ENCODE assay signal across 8 cellular contexts in genomic region chr4:112144546-112145325, GRCh38. TPM values are rescaled to one million over a fixed set of nuclear protein-coding genes. Genes with fewer than 3 reads are reported as not detected.
DNase-seq lines count a peak whose midpoint lies in the region; ATAC-seq and TF ChIP-seq lines count a peak whose summit lies in the region.

No MANE protein-coding gene starts in this region.

- H2BK5ac ChIP-seq in neuronal stem cell (ENCODE audit: low read length) = no peak overlapping the region

- H3K4me3 ChIP-seq in BLaER1 treated with 17β-estradiol and CSF1 and Interleukin-3, amounts not matched to agents 10 nM and 100 nM = peak overlapping the region; percentile 84 to 100 (median 90); a peak in 13 of 20 replicates
- H3K4me3 ChIP-seq in MM.1S (ENCODE audit: low read length) (peak overlapping the region; percentile 20; the same call in 1 of the 2 replicates), neuronal stem cell (ENCODE audit: low read length in 2 of 2) (no peak overlapping the region)
- H3K4me3 ChIP-seq in effector memory CD4-positive, alpha-beta T cell (ENCODE audit: insufficient read depth, low read depth, low read length, poor library complexity, severe bottlenecking) = no peak overlapping the region

- H2BK15ac ChIP-seq in neuronal stem cell (ENCODE audit: low read length) = no peak overlapping the region

- no peak overlapping the region for H3K23ac ChIP-seq in neuronal stem cell (ENCODE audit: low read depth, low read length, poor library complexity)

- no peak overlapping the region for H3K14ac ChIP-seq in neuronal stem cell (ENCODE audit: low read length)

- peaks cover 0 to 4% (median 0%) of the 10 kb centered on the region in 11 experiments; a peak in 1 of 22 replicates for H3K36me3 ChIP-seq in BLaER1 treated with 17β-estradiol and CSF1 and Interleukin-3, amounts not matched to agents 10 nM and 100 nM
- no peaks in the 10 kb centered on the region for H3K36me3 ChIP-seq in MM.1S (replicated peaks; ENCODE audit: insufficient read depth, low read length)
- H3K36me3 ChIP-seq in effector memory CD4-positive, alpha-beta T cell (ENCODE audit: control insufficient read depth, insufficient read depth, low read length) = no peaks in the 10 kb centered on the region
- no peaks in the 10 kb centered on the region for H3K36me3 ChIP-seq in neuronal stem cell (replicated peaks in 1 of 2; ENCODE audit: control insufficient read depth in 2 of 2, insufficient read depth in 2 of 2, low read length in 2 of 2)

- H3K18ac ChIP-seq in neuronal stem cell (ENCODE audit: low read length) = no peak overlapping the region

- H3K4me2 ChIP-seq in BLaER1 treated with 17β-estradiol and CSF1 and Interleukin-3, amounts not matched to agents 10 nM and 100 nM = peak overlapping the region in 6 of 11 experiments; percentile 14 to 80 (median 34); a peak in 8 of 22 replicates
- H3K4me2 ChIP-seq in MM.1S (ENCODE audit: low read depth, low read length) (peak overlapping the region; percentile 31; the same call in 1 of the 2 replicates), neuronal stem cell (ENCODE audit: insufficient read depth, low read length, poor library complexity, severe bottlenecking) (peak overlapping the region; percentile 2)

- H3K9me2 ChIP-seq in MM.1S (replicated peaks; ENCODE audit: insufficient read depth, low read length) = no peaks in the 10 kb centered on the region

- ATAC-seq in HG03378 (IDR thresholded peaks at IDR 0.05; ENCODE audit: unreplicated experiment) (no peak), HG03108 (IDR thresholded peaks at IDR 0.05; ENCODE audit: unreplicated experiment) (no peak), omental fat pad (ENCODE audit: low FRiP score) (no peak)

- no peak overlapping the region for H2AK5ac ChIP-seq in neuronal stem cell (ENCODE audit: low read depth, low read length)

- WGBS in neuronal stem cell (ENCODE audit: extremely low coverage in 2 of 2, insufficient read length in 2 of 2, insufficient replicate concordance in 1 of 2), 2 donors = 100% methylated on average over 4 of the region's 20 CpGs; no CpG with 5 or more reads in 1 of the 2 donors

- TF ChIP-seq CTCF in MM.1S (IDR thresholded peaks at IDR 0.05; ENCODE audit: low read length) = no peak
- TF ChIP-seq CTCF in omental fat pad (IDR thresholded peaks at IDR 0.05) = no peak

- H3K9ac ChIP-seq in BLaER1 treated with 17β-estradiol and CSF1 and Interleukin-3, amounts not matched to agents 10 nM and 100 nM = peak overlapping the region in 1 of 11 experiments; percentile 91; a peak in 2 of 22 replicates
- no peak overlapping the region for H3K9ac ChIP-seq in MM.1S (ENCODE audit: low read length)
- no peak overlapping the region for H3K9ac ChIP-seq in neuronal stem cell (ENCODE audit: low read depth, low read length, poor library complexity)

- H3F3A ChIP-seq in MM.1S (ENCODE audit: insufficient read depth, low read length) = peaks cover 7% of the 10 kb centered on the region

- no peaks in the 10 kb centered on the region for H3K27me3 ChIP-seq in BLaER1 treated with 17β-estradiol and CSF1 and Interleukin-3, amounts not matched to agents 10 nM and 100 nM
- H3K27me3 ChIP-seq in MM.1S (replicated peaks; ENCODE audit: insufficient read depth, low read length) (no peaks in the 10 kb centered on the region), neuronal stem cell (ENCODE audit: control insufficient read depth in 3 of 3, insufficient read depth in 3 of 3, low read depth in 1 of 3, low read length in 3 of 3) (peaks cover 0 to 40% (median 11%) of the 10 kb centered on the region in 3 experiments)
- no peaks in the 10 kb centered on the region for H3K27me3 ChIP-seq in effector memory CD4-positive, alpha-beta T cell (replicated peaks; ENCODE audit: control insufficient read depth, insufficient read depth, low read length, poor library complexity, severe bottlenecking)

- H3K9me3 ChIP-seq in BLaER1 treated with 17β-estradiol and CSF1 and Interleukin-3, amounts not matched to agents 10 nM and 100 nM (replicated peaks in 1 of 11) = no peaks in the 10 kb centered on the region
- H3K9me3 ChIP-seq in MM.1S (replicated peaks; ENCODE audit: insufficient read depth, low read length) (no peaks in the 10 kb centered on the region), neuronal stem cell (replicated peaks in 1 of 2; ENCODE audit: control insufficient read depth in 2 of 2, insufficient read depth in 1 of 2, low read depth in 1 of 2, low read length in 2 of 2) (no peaks in the 10 kb centered on the region)
- H3K9me3 ChIP-seq in effector memory CD4-positive, alpha-beta T cell (ENCODE audit: control insufficient read depth, low read length) = no peaks in the 10 kb centered on the region

- no peak overlapping the region for H4K91ac ChIP-seq in neuronal stem cell (ENCODE audit: low read depth, low read length, poor library complexity)

- peaks cover 20% of the 10 kb centered on the region for H3K79me2 ChIP-seq in MM.1S (ENCODE audit: low read length)

- 0 out of 2 replicates have a peak overlapping the region, but pooled peaks have one; percentile 6 for H2AFZ ChIP-seq in MM.1S (ENCODE audit: low read length)
- H2AFZ ChIP-seq in neuronal stem cell (ENCODE audit: low read length) = peak overlapping the region; percentile 97

- H4K8ac ChIP-seq in neuronal stem cell (ENCODE audit: low read depth, low read length) = peak overlapping the region; percentile 17

- H2BK12ac ChIP-seq in neuronal stem cell (ENCODE audit: low read length) = peak overlapping the region; percentile 84

- peaks cover 56 to 76% (median 62%) of the 10 kb centered on the region in 10 experiments for H3K4me1 ChIP-seq in BLaER1 treated with 17β-estradiol and CSF1 and Interleukin-3, amounts not matched to agents 10 nM and 100 nM
- peaks cover 10% of the 10 kb centered on the region; the same call in 1 of the 2 replicates for H3K4me1 ChIP-seq in MM.1S (ENCODE audit: low read length)
- peaks cover 9% of the 10 kb centered on the region for H3K4me1 ChIP-seq in effector memory CD4-positive, alpha-beta T cell (ENCODE audit: control insufficient read depth, insufficient read depth, low read length, poor library complexity, severe bottlenecking)
- no peaks in the 10 kb centered on the region for H3K4me1 ChIP-seq in neuronal stem cell (ENCODE audit: control insufficient read depth in 2 of 2, insufficient read depth in 1 of 2, low read depth in 1 of 2, low read length in 2 of 2)

- H3K4ac ChIP-seq in neuronal stem cell (ENCODE audit: low read length) = no peak overlapping the region

- H3K27ac ChIP-seq in BLaER1 treated with 17β-estradiol and CSF1 and Interleukin-3, amounts not matched to agents 10 nM and 100 nM = peak overlapping the region in 2 of 11 experiments; percentile 13 to 37; a peak in 1 of 22 replicates
- H3K27ac ChIP-seq in MM.1S (ENCODE audit: low read length) (no peak overlapping the region), neuronal stem cell (replicated peaks; ENCODE audit: low read length) (no peak overlapping the region)
- H3K27ac ChIP-seq in effector memory CD4-positive, alpha-beta T cell (ENCODE audit: insufficient read depth, low read length, poor library complexity, severe bottlenecking) = no peak overlapping the region

- DNase-seq in MM.1S = no peak
- peak in 2 of 3 donors; percentile 1 to 3 for DNase-seq in effector memory CD4-positive, alpha-beta T cell
- no peak for DNase-seq in neuronal stem cell (ENCODE audit: low spot score)
- no peak for DNase-seq in D341Med (ENCODE audit: low spot score)
- DNase-seq in omental fat pad (ENCODE audit: low spot score) = no peak

- H4K20me1 ChIP-seq in BLaER1 treated with 17β-estradiol and CSF1 and Interleukin-3, amounts not matched to agents 10 nM and 100 nM = peaks cover 0 to 16% (median 4%) of the 10 kb centered on the region in 11 experiments; a peak in 8 of 22 replicates
- no peaks in the 10 kb centered on the region for H4K20me1 ChIP-seq in MM.1S (ENCODE audit: insufficient read depth, low read length)

- H2BK120ac ChIP-seq in neuronal stem cell (ENCODE audit: low read depth, low read length) = no peak overlapping the region

- no peaks in the 10 kb centered on the region for H3K79me1 ChIP-seq in neuronal stem cell (ENCODE audit: low read depth, low read length)

RNA-seq across cellular contexts. Expression of gene FAM241A, which starts 0.5 kb away (rescaled TPM):
- polyA plus RNA-seq in neuronal stem cell (2013, experiment 1 of 2) = 0.07 TPM
- 0.04 TPM for polyA plus RNA-seq in neuronal stem cell (2013, experiment 2 of 2)
- 10 to 100 TPM in 3 of 4 donors, 1 to 10 TPM in 1; 6.0 to 37.4 (median 18.9) TPM for total RNA-seq in omental fat pad

Comparison
In these comparisons a context has a peak if more than half of its experiments do, and no peak if none do; other contexts are left out.
1. H3K4me3 ChIP-seq: peak in BLaER1 treated with 17β-estradiol and CSF1 and Interleukin-3, amounts not matched to agents 10 nM and 100 nM (10 of 10) and MM.1S (single experiment); none in effector memory CD4-positive, alpha-beta T cell (single experiment) and neuronal stem cell (0 of 2).
2. DNase-seq: peak in effector memory CD4-positive, alpha-beta T cell (2 of 3); none in MM.1S (single experiment), neuronal stem cell (single experiment), D341Med (single experiment) and omental fat pad (single experiment).
3. Peak in every context shown above with its lines, with median percentiles within 50 percentile points of each other: H3K4me2 ChIP-seq.